18 cellular contexts compared by ENCODE assay signal in the genomic region with DNA sequence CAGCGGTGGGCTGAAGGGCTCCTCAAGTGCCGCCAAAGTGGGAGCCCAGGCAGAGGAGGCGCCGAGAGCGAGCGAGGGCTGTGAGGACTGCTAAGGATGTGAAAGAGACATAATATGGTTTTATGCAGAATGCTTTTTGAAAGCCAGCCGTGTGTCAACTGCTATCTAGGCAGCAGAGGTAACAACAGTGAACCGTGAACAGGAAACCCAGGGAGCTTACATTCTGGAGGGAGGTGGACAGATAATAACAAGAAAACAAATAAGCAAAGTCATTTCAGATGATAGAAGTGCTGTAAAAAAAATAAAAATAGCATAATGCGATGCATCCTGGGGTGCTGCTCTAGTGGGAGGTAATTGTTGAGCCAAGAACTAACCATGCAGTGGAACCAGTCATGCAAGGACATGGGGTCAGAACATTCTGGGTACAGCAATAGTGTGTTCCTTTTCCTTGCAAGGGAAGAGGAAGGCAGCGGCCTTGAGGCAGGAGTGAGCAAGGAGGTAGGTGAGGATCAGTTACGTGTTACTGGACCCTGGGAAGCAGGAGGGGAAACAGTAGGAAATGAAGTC.
"Had no signal": no experiment of that assay in that cellular context is flagged by ENCODE, and none has a peak within 500 bp of the region (broad histone marks: within the 10 kb centered on the region; RNA-seq: fewer than 3 reads in every experiment).

No MANE protein-coding gene starts in this region.

- H3K4me3 Mint-ChIP-seq: activated CD8-positive, alpha-beta memory T cell treated with anti-CD3 and anti-CD28 coated beads, Interleukin-2, amount 10 ng/mL, durations not matched to agents 7 days and 5 days; activated T-cell treated with anti-CD3 and anti-CD28 coated beads, Interleukin-2, amount 50 U/mL, for 4 hours; brain; dendritic cell treated with granulocyte-macrophage colony-stimulating factor and Interleukin-4, amounts not matched to agents 40 ng/mL and 50 ng/mL, for 4 days; effector memory CD8-positive, alpha-beta T cell; mesothelial cell of epicardium had no signal

- H3K4me3 ChIP-seq: skin epidermis, upper lobe of left lung had no signal

- H3K36me3 ChIP-seq: neutrophil, upper lobe of left lung had no signal

- H3K9me3 Mint-ChIP-seq: activated T-cell treated with anti-CD3 and anti-CD28 coated beads, Interleukin-2, amount 50 U/mL, for 4 hours; dendritic cell treated with granulocyte-macrophage colony-stimulating factor and Interleukin-4, amounts not matched to agents 40 ng/mL and 50 ng/mL, for 4 days; effector memory CD8-positive, alpha-beta T cell had no signal

- H3K36me3 Mint-ChIP-seq: activated CD8-positive, alpha-beta memory T cell treated with anti-CD3 and anti-CD28 coated beads, Interleukin-2, amount 10 ng/mL, durations not matched to agents 7 days and 5 days; activated naive CD4-positive, alpha-beta T cell treated with anti-CD3 and anti-CD28 coated beads, Interleukin-2, amount 50 U/mL, for 72 hours; brain; mesothelial cell of epicardium had no signal

- ATAC-seq: activated CD4-positive, CD25-positive, alpha-beta regulatory T cell treated with anti-CD3 and anti-CD28 coated beads, Interleukin-2, amount 50 U/mL, for 24 hours; activated CD8-positive, alpha-beta memory T cell treated with anti-CD3 and anti-CD28 coated beads, Interleukin-2, amount 10 ng/mL, durations not matched to agents 7 days and 5 days; activated naive CD4-positive, alpha-beta T cell treated with anti-CD3 and anti-CD28 coated beads, Interleukin-2, amount 50 U/mL, for 72 hours; activated T-cell treated with anti-CD3 and anti-CD28 coated beads, Interleukin-2, amount 50 U/mL, for 4 hours; effector memory CD8-positive, alpha-beta T cell had no signal

- H3K4me1 Mint-ChIP-seq: activated CD8-positive, alpha-beta memory T cell treated with anti-CD3 and anti-CD28 coated beads, Interleukin-2, amount 10 ng/mL, durations not matched to agents 7 days and 5 days had no signal

- H3K27me3 Mint-ChIP-seq: activated CD8-positive, alpha-beta memory T cell treated with anti-CD3 and anti-CD28 coated beads, Interleukin-2, amount 10 ng/mL, durations not matched to agents 7 days and 5 days; brain; effector memory CD8-positive, alpha-beta T cell had no signal

- H3K27ac Mint-ChIP-seq: activated CD8-positive, alpha-beta memory T cell treated with anti-CD3 and anti-CD28 coated beads, Interleukin-2, amount 10 ng/mL, durations not matched to agents 7 days and 5 days; brain; dendritic cell treated with granulocyte-macrophage colony-stimulating factor and Interleukin-4, amounts not matched to agents 40 ng/mL and 50 ng/mL, for 4 days; effector memory CD8-positive, alpha-beta T cell; mesothelial cell of epicardium had no signal

- DNase-seq: activated CD4-positive, alpha-beta T cell treated with anti-CD3 and anti-CD28 coated beads, Interleukin-2, amount 50 U/mL, for 48 hours; activated CD8-positive, alpha-beta memory T cell treated with anti-CD3 and anti-CD28 coated beads, Interleukin-2, amount 10 ng/mL, durations not matched to agents 7 days and 5 days; activated effector memory CD4-positive, alpha-beta T cell treated with anti-CD3 and anti-CD28 coated beads, Interleukin-2, amount 50 U/mL, for 16 hours; activated T-cell treated with anti-CD3 and anti-CD28 coated beads, Interleukin-2, amount 50 U/mL, for 4 hours; amniotic stem cell; cerebellar nuclear complex; effector memory CD8-positive, alpha-beta T cell; hippocampal formation; retina had no signal

- H3K27ac ChIP-seq: epithelial cell of prostate, skin epidermis, upper lobe of left lung had no signal

- H3K9me3 ChIP-seq: neutrophil, upper lobe of left lung had no signal

- H3K27me3 ChIP-seq: neutrophil, upper lobe of left lung had no signal
